15 cellular contexts compared by ENCODE assay signal in the genomic region with DNA sequence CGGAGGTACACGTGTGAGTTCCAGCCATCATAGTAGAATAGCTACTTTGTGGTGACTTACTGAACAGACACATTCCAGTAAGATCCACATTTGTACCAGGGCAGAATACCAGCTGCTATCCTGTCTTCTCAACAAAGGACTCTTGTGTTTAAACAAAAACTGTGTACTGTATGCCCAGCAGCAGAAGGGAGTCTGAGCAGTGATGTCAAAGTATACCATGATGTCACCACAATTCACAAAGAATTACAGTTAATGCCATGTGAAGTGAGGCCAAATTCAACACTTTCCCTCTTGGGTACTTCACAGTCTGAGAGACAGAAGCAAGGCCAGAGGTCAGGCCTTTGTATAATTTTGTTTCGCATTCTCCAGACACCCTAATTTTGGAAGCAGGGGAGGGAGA.
A peak's percentile ranks its signal among the peaks of the same experiment; 100 is the strongest.
DNase-seq lines count a peak whose midpoint lies in the region; ATAC-seq and TF ChIP-seq lines count a peak whose summit lies in the region.
"Had no signal": no experiment of that assay in that cellular context is flagged by ENCODE, and none has a peak within 500 bp of the region (broad histone marks: within the 10 kb centered on the region; RNA-seq: fewer than 3 reads in every experiment).

No MANE protein-coding gene starts in this region.

- no peak overlapping the region for H3K4me2 ChIP-seq in H9 (ENCODE audit: insufficient read depth, insufficient read length, low read length)

- no peak for DNase-seq in Right ventricle myocardium inferior (ENCODE audit: missing footprints)
- DNase-seq in Right ventricle myocardium superior: no peak
- peak; percentile 79 to 83 for DNase-seq in SHP77 (lab: John Stamatoyannopoulos, UW)
- no peak for DNase-seq in glutamatergic neuron
- DNase-seq in superior temporal gyrus (ENCODE audit: extremely low spot score): peak; percentile 87
- DNase-seq in activated CD4-positive, CD25-positive, alpha-beta regulatory T cell (lab: John Stamatoyannopoulos, UW): no peak
- no peak for DNase-seq in H9
- DNase-seq: activated CD8-positive, alpha-beta T cell treated with anti-CD3 and anti-CD28 coated beads, Interleukin-2, amount 10 ng/mL, durations not matched to agents 7 days and 5 days; CD8-positive, alpha-beta T cell; left colon; naive thymus-derived CD8-positive, alpha-beta T cell had no signal

- no peaks in the 10 kb centered on the region for H3K79me2 ChIP-seq in H9 (ENCODE audit: insufficient read depth, low read length)

- no peaks in the 10 kb centered on the region; the same call in 1 of the 2 replicates for H3K4me1 ChIP-seq in H9 (ENCODE audit: insufficient read depth, low read length)

- no peak overlapping the region for H2BK20ac ChIP-seq in H9 (ENCODE audit: low read depth, low read length, poor library complexity, severe bottlenecking)

- H3K18ac ChIP-seq in H9 (ENCODE audit: insufficient read length, low read depth, low read length): no peak overlapping the region

- peaks cover 26% of the 10 kb centered on the region for H3K4me1 Mint-ChIP-seq in glutamatergic neuron (ENCODE audit: low read depth, unreplicated experiment)
- H3K4me1 Mint-ChIP-seq in H9: peaks cover 12 to 15% of the 10 kb centered on the region in 2 experiments
- H3K4me1 Mint-ChIP-seq: naive thymus-derived CD8-positive, alpha-beta T cell had no signal

- no peaks in the 10 kb centered on the region for H3K9me3 ChIP-seq in H9 (ENCODE audit: control insufficient read depth, low read depth, low read length)
- H3K9me3 ChIP-seq: tibial nerve had no signal

- H4K20me1 ChIP-seq in H9 (ENCODE audit: control insufficient read depth, insufficient read depth, insufficient read length): no peaks in the 10 kb centered on the region

- no peak overlapping the region for H3K23ac ChIP-seq in H9 (ENCODE audit: insufficient read length, low read depth, low read length)

- no peak overlapping the region for H3K4me3 Mint-ChIP-seq in glutamatergic neuron (ENCODE audit: unreplicated experiment)
- H3K4me3 Mint-ChIP-seq in H9: no peak overlapping the region
- H3K4me3 Mint-ChIP-seq: activated CD8-positive, alpha-beta T cell treated with anti-CD3 and anti-CD28 coated beads, Interleukin-2, amount 10 ng/mL, durations not matched to agents 7 days and 5 days; activated T-helper 1 cell treated with anti-CD3 and anti-CD28 coated beads, Interleukin-12 subunit alpha, Interleukin-12 subunit beta, Interleukin-2, Interleukin-4 antibody, amounts not matched to agents 30 ng/mL and 10 ng/mL and 1 ng/mL, durations not matched to agents 14 hours and 24 hours and 36 hours; CD8-positive, alpha-beta T cell; naive thymus-derived CD8-positive, alpha-beta T cell had no signal

- no peak overlapping the region for H3K27ac ChIP-seq in H9 (ENCODE audit: insufficient read length, low read depth, low read length)

- intact Hi-C loops in Right ventricle myocardium inferior (cut with DNase I): no loop called here
- intact Hi-C loops in Right ventricle myocardium superior (cut with DNase I): no loop called here

- H2AFZ ChIP-seq in H9 (ENCODE audit: low read length): no peak overlapping the region

- no peak overlapping the region for H4K8ac ChIP-seq in H9 (replicated peaks; ENCODE audit: insufficient read length, low read depth, low read length)

- H2BK5ac ChIP-seq in H9 (ENCODE audit: insufficient read length, low read length): no peak overlapping the region

- H3K27me3 ChIP-seq in H9 (ENCODE audit: insufficient read depth, low read length): no peaks in the 10 kb centered on the region
- H3K27me3 ChIP-seq: tibial nerve had no signal

- H2BK120ac ChIP-seq in H9 (ENCODE audit: low read depth, low read length, poor library complexity, severe bottlenecking): no peak overlapping the region

- H3K56ac ChIP-seq in H9 (ENCODE audit: insufficient read length, low read depth, low read length): no peak overlapping the region

- peak; percentile 43 for ATAC-seq in Right ventricle myocardium inferior
- no peak for ATAC-seq in Right ventricle myocardium superior (ENCODE audit: poor library complexity)
- ATAC-seq in GM21528 (IDR thresholded peaks at IDR 0.05; ENCODE audit: low FRiP score, unreplicated experiment): no peak
- ATAC-seq: activated CD8-positive, alpha-beta T cell treated with anti-CD3 and anti-CD28 coated beads, Interleukin-2, amount 10 ng/mL, durations not matched to agents 7 days and 5 days; CD8-positive, alpha-beta T cell; left colon; naive thymus-derived CD8-positive, alpha-beta T cell; SK-N-SH treated with all-trans-retinoic acid at 6 μM for 48 hours had no signal

- H3K14ac ChIP-seq in H9 (ENCODE audit: insufficient read depth, low read length): no peak overlapping the region

- no peak overlapping the region for H2BK15ac ChIP-seq in H9 (ENCODE audit: low read depth, low read length)

- H3K27me3 Mint-ChIP-seq in glutamatergic neuron (ENCODE audit: unreplicated experiment) (peaks cover 4% of the 10 kb centered on the region), H9 (ENCODE audit: low read depth) (no peaks in the 10 kb centered on the region)

- H3K36me3 Mint-ChIP-seq in glutamatergic neuron (ENCODE audit: unreplicated experiment) (no peaks in the 10 kb centered on the region), H9 (ENCODE audit: insufficient read depth in 1 of 3, low read depth in 3 of 3) (no peaks in the 10 kb centered on the region)
- H3K36me3 Mint-ChIP-seq: CD8-positive, alpha-beta T cell; naive thymus-derived CD8-positive, alpha-beta T cell had no signal

- TF ChIP-seq CTCF in glutamatergic neuron (IDR thresholded peaks at IDR 0.05; ENCODE audit: partially characterized antibody, unreplicated experiment): no peak
- no peak for TF ChIP-seq CTCF in H9 (conservative IDR thresholded peaks at IDR 0.05)

- no peaks in the 10 kb centered on the region for H3K9me3 Mint-ChIP-seq in glutamatergic neuron (ENCODE audit: unreplicated experiment)
- H3K9me3 Mint-ChIP-seq in H9: no peaks in the 10 kb centered on the region; a peak in 1 of 5 replicates
- H3K9me3 Mint-ChIP-seq: activated T-helper 1 cell treated with anti-CD3 and anti-CD28 coated beads, Interleukin-12 subunit alpha, Interleukin-12 subunit beta, Interleukin-2, Interleukin-4 antibody, amounts not matched to agents 30 ng/mL and 10 ng/mL and 1 ng/mL, durations not matched to agents 14 hours and 24 hours and 36 hours had no signal

- H2AK5ac ChIP-seq in H9 (ENCODE audit: insufficient read length, low read length): no peak overlapping the region

- H4K5ac ChIP-seq in H9 (ENCODE audit: insufficient read length, low read depth, low read length): no peak overlapping the region

- H3K27ac Mint-ChIP-seq in glutamatergic neuron (ENCODE audit: unreplicated experiment) (peak overlapping the region; percentile 85), H9 (no peak overlapping the region)
- H3K27ac Mint-ChIP-seq: activated CD8-positive, alpha-beta T cell treated with anti-CD3 and anti-CD28 coated beads, Interleukin-2, amount 10 ng/mL, durations not matched to agents 7 days and 5 days; activated T-helper 1 cell treated with anti-CD3 and anti-CD28 coated beads, Interleukin-12 subunit alpha, Interleukin-12 subunit beta, Interleukin-2, Interleukin-4 antibody, amounts not matched to agents 30 ng/mL and 10 ng/mL and 1 ng/mL, durations not matched to agents 14 hours and 24 hours and 36 hours; CD8-positive, alpha-beta T cell; naive thymus-derived CD8-positive, alpha-beta T cell had no signal

- H3T11ph ChIP-seq in H9 (ENCODE audit: low read length): no peak overlapping the region

- no peaks in the 10 kb centered on the region for H3K79me1 ChIP-seq in H9 (ENCODE audit: insufficient read depth, low read depth, low read length, poor library complexity, severe bottlenecking)

- no peak overlapping the region for H3K4ac ChIP-seq in H9 (ENCODE audit: low read depth, low read length)

- WGBS in H9 (ENCODE audit: extremely low coverage, insufficient read length, low lambda C conversion rate): no CpG with 5 or more reads among the region's 3 CpGs

- H3K23me2 ChIP-seq in H9 (ENCODE audit: insufficient read length, low read depth, low read length, poor library complexity, severe bottlenecking): no peaks in the 10 kb centered on the region

- H2BK12ac ChIP-seq in H9 (ENCODE audit: insufficient read length, low read depth, low read length): no peak overlapping the region

- no peak overlapping the region for H3K9ac ChIP-seq in H9 (ENCODE audit: extremely low read depth, insufficient read length, low read length)

- no peak overlapping the region for H4K91ac ChIP-seq in H9 (ENCODE audit: insufficient read length, low read depth, low read length)

Comparison
In these comparisons a context has a peak if more than half of its experiments do, and no peak if none do; other contexts are left out.
1. DNase-seq: peak in SHP77 (2 of 2) and superior temporal gyrus (single experiment); none in Right ventricle myocardium inferior (single experiment), Right ventricle myocardium superior (single experiment), glutamatergic neuron (single experiment), activated CD4-positive, CD25-positive, alpha-beta regulatory T cell (0 of 4) and H9 (single experiment).